Comparison of ENCODE assay signal across 28 cellular contexts in the genomic region with DNA sequence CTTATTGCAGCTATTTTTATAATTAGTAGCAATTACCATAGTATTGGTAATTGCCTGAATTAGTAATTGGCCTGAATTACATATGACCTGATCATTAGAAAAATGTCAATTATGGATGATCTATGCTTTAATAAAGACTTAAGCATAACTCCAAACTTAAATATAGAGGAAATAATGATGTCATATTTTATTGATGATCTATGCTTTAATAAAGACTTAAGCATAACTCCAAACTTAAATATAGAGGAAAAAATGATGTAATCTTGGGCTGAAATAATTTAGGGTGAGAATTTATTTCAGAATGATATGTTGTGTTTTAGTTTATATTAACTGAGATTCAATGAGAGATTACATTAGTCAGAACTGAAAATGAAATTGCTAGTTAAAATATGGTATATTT.
"Had no signal": no experiment of that assay in that cellular context is flagged by ENCODE, and none has a peak within 500 bp of the region (broad histone marks: within the 10 kb centered on the region; RNA-seq: fewer than 3 reads in every experiment).

No MANE protein-coding gene starts in this region.

- H3K27ac ChIP-seq: neural progenitor cell, ovary, parathyroid adenoma, psoas muscle, skin epidermis, spleen, suprapubic skin, testis, tibial artery, transverse colon, upper lobe of right lung, uterus had no signal

- H3K36me3 ChIP-seq: neural progenitor cell, ovary, spleen, suprapubic skin, tibial artery, transverse colon, upper lobe of right lung, uterus had no signal

- H3K9me3 ChIP-seq: ovary, psoas muscle, spleen, suprapubic skin, testis, tibial artery, transverse colon, upper lobe of right lung, uterus had no signal

- H3K9ac ChIP-seq: neural progenitor cell, parathyroid adenoma had no signal

- H3K4me1 ChIP-seq: parathyroid adenoma, spleen, suprapubic skin, testis, upper lobe of right lung, uterus had no signal

- ATAC-seq: natural killer cell; right cardiac atrium; sciatic nerve; stimulated activated memory B cell treated with anti-CD40 and anti-IgM and Interleukin-4, amounts not matched to agents 10 μg/mL and 1 μg/mL and 100 μg/mL, for 72 hours; stimulated activated naive CD8-positive, alpha-beta T cell treated with anti-CD3 and anti-CD28 coated beads, Interleukin-15, amount 100 ng/mL, for 72 hours; stimulated activated naive CD8-positive, alpha-beta T cell treated with anti-CD3 and anti-CD28 coated beads, Interleukin-15, Interleukin-2, amounts not matched to agents 100 U/mL and 50 U/mL, for 24 hours; upper lobe of right lung had no signal

- H2AFZ ChIP-seq: neural progenitor cell, parathyroid adenoma had no signal

- H3K4me2 ChIP-seq: neural progenitor cell, smooth muscle cell had no signal

- H3K27me3 ChIP-seq: neural progenitor cell, ovary, spleen, suprapubic skin, testis, tibial artery, transverse colon, upper lobe of right lung, uterus had no signal

- DNase-seq: natural killer cell; occipital lobe; ovary; posterior cingulate gyrus; psoas muscle; right cardiac atrium; spleen; stimulated activated CD4-positive, alpha-beta T cell treated with anti-CD3 and anti-CD28 coated beads, Interleukin-12 subunit alpha, Interleukin-12 subunit beta, amount 100 ng/mL, for 4 hours; stimulated activated CD4-positive, alpha-beta T cell treated with anti-CD3 and anti-CD28 coated beads, Interleukin-1b, Interleukin-23, amount 100 ng/mL, for 48 hours; stimulated activated CD4-positive, alpha-beta T cell treated with anti-CD3 and anti-CD28 coated beads, Interleukin-4, amount 100 ng/mL, for 1 hour; stimulated activated CD4-positive, alpha-beta T cell treated with anti-CD3 and anti-CD28 coated beads, Interleukin-4, amount 100 ng/mL, for 4 hours; stimulated activated CD8-positive, alpha-beta memory T cell treated with anti-CD3 and anti-CD28 coated beads, Interleukin-4, amount 100 ng/mL, for 48 hours; stimulated activated naive CD4-positive, alpha-beta T cell; stimulated activated naive CD8-positive, alpha-beta T cell treated with anti-CD3 and anti-CD28 coated beads, Interleukin-15, amount 100 ng/mL, for 72 hours; stimulated activated naive CD8-positive, alpha-beta T cell treated with anti-CD3 and anti-CD28 coated beads, Interleukin-15, Interleukin-2, amounts not matched to agents 100 U/mL and 50 U/mL, for 24 hours; substantia nigra; testis; tibial artery; transverse colon; upper lobe of right lung; uterus had no signal

- H3K4me3 ChIP-seq: neural progenitor cell, ovary, psoas muscle, skin epidermis, smooth muscle cell, spleen, suprapubic skin, testis, tibial artery, transverse colon, upper lobe of right lung, uterus had no signal

- H3K79me2 ChIP-seq: parathyroid adenoma had no signal
